ENCODE assay signal across 10 cellular contexts in genomic region chr10:109852718-109853037, GRCh38.
A peak's percentile ranks its signal among the peaks of the same experiment; 100 is the strongest.
DNase-seq lines count a peak whose midpoint lies in the region; ATAC-seq, FAIRE-seq and TF ChIP-seq lines count a peak whose summit lies in the region.
"Had no signal": no experiment of that assay in that cellular context is flagged by ENCODE, and none has a peak within 500 bp of the region (broad histone marks: within the 10 kb centered on the region; RNA-seq: fewer than 3 reads in every experiment).

No MANE protein-coding gene starts in this region.

- H3K9me3 ChIP-seq in pancreas (no peaks in the 10 kb centered on the region), body of pancreas (no peaks in the 10 kb centered on the region)
- H3K9me3 ChIP-seq: Peyer's patch had no signal

- H3K4me3 Mint-ChIP-seq in endothelial cell (ENCODE audit: unreplicated experiment), result no peak overlapping the region
- H3K4me3 Mint-ChIP-seq: activated CD4-positive, alpha-beta memory T cell treated with anti-CD3 and anti-CD28 coated beads, Interleukin-2, amount 10 ng/mL, durations not matched to agents 7 days and 5 days had no signal

- FAIRE-seq in GM12891 (lab: Jason Lieb, UNC), result peak; percentile 16
- no peak for FAIRE-seq in pancreas (lab: Jason Lieb, UNC)

- TF ChIP-seq CTCF in endothelial cell (IDR thresholded peaks at IDR 0.05; ENCODE audit: unreplicated experiment) (peak; percentile 26), pancreas (IDR thresholded peaks at IDR 0.05) (no peak), body of pancreas (IDR thresholded peaks at IDR 0.05) (peak in 1 of 7 experiments; percentile 5)

- no peaks in the 10 kb centered on the region for H3K36me3 ChIP-seq in pancreas
- H3K36me3 ChIP-seq in body of pancreas (replicated peaks in 1 of 2; ENCODE audit: insufficient read depth in 1 of 2, low read depth in 2 of 2), result no peaks in the 10 kb centered on the region
- H3K36me3 ChIP-seq: Peyer's patch had no signal

- H3K36me3 Mint-ChIP-seq in endothelial cell (ENCODE audit: low read depth, unreplicated experiment), result no peaks in the 10 kb centered on the region

- H3K9me3 Mint-ChIP-seq in endothelial cell (ENCODE audit: unreplicated experiment), result no peaks in the 10 kb centered on the region
- H3K9me3 Mint-ChIP-seq: activated CD4-positive, alpha-beta memory T cell treated with anti-CD3 and anti-CD28 coated beads, Interleukin-2, amount 10 ng/mL, durations not matched to agents 7 days and 5 days had no signal

- ATAC-seq in GM21367 (IDR thresholded peaks at IDR 0.05; ENCODE audit: unreplicated experiment) (peak; percentile 24), HG03108 (IDR thresholded peaks at IDR 0.05; ENCODE audit: unreplicated experiment) (peak; percentile 16), pancreas (no peak), body of pancreas (no peak)

- TF ChIP-seq POLR2A in GM12891 (IDR thresholded peaks at IDR 0.05; ENCODE audit: low read depth, low read length) (no peak), body of pancreas (IDR thresholded peaks at IDR 0.05) (no peak)

- H3K4me3 ChIP-seq in pancreas (no peak overlapping the region), body of pancreas (no peak overlapping the region)
- H3K4me3 ChIP-seq: Peyer's patch had no signal

- H3K27me3 Mint-ChIP-seq in endothelial cell (ENCODE audit: unreplicated experiment), result peaks cover 1% of the 10 kb centered on the region

- H3K27ac Mint-ChIP-seq in endothelial cell (ENCODE audit: unreplicated experiment), result peak overlapping the region; percentile 88
- H3K27ac Mint-ChIP-seq: activated CD4-positive, alpha-beta memory T cell treated with anti-CD3 and anti-CD28 coated beads, Interleukin-2, amount 10 ng/mL, durations not matched to agents 7 days and 5 days had no signal

- no peaks in the 10 kb centered on the region for H3K27me3 ChIP-seq in pancreas
- no peaks in the 10 kb centered on the region for H3K27me3 ChIP-seq in body of pancreas
- H3K27me3 ChIP-seq: Peyer's patch had no signal

- H3K27ac ChIP-seq in pancreas (no peak overlapping the region), body of pancreas (no peak overlapping the region)
- H3K27ac ChIP-seq: Peyer's patch had no signal

- H3K4me1 ChIP-seq in pancreas, result no peaks in the 10 kb centered on the region
- peaks cover 7% of the 10 kb centered on the region for H3K4me1 ChIP-seq in body of pancreas
- H3K4me1 ChIP-seq: Peyer's patch had no signal

- intact Hi-C loops in pancreas (cut with DNase I) (no loop called here), body of pancreas (cut with DNase I) (no loop called here)

- H3K4me1 Mint-ChIP-seq in endothelial cell (ENCODE audit: unreplicated experiment), result peaks cover 20% of the 10 kb centered on the region

- 10 to 21% methylated on average over 4 of the region's 4 CpGs for WGBS in pancreas, 2 donors
- WGBS in body of pancreas, 2 donors, result 20 to 27% methylated on average over 4 of the region's 4 CpGs

- no peak for DNase-seq in GM12891 (ENCODE audit: insufficient read length, low spot score)
- no peak for DNase-seq in endothelial cell (ENCODE audit: low spot score)
- DNase-seq in pancreas, result no peak
- DNase-seq in activated gamma-delta T cell (lab: John Stamatoyannopoulos, UW), result no peak
- no peak for DNase-seq in body of pancreas
- DNase-seq in stimulated activated CD4-positive, alpha-beta T cell treated with anti-CD3 and anti-CD28 coated beads, Interleukin-4, amount 100 ng/mL, for 1 hour, result no peak

TF ChIP-seq in GM12891, 5 proteins besides CTCF, POLR2A, EP300 and RAD21:
- TF ChIP-seq PAX5 (IDR thresholded peaks at IDR 0.05; ENCODE audit: insufficient read depth, low read length, severe bottlenecking) (no peak), SPI1 (IDR thresholded peaks at IDR 0.05; ENCODE audit: low read depth, low read length) (no peak), POLR2AphosphoS5 (IDR thresholded peaks at IDR 0.05; ENCODE audit: low read depth, low read length) (no peak), TAF1 (IDR thresholded peaks at IDR 0.05; ENCODE audit: low read depth, low read length) (no peak), POU2F2 (IDR thresholded peaks at IDR 0.05; ENCODE audit: low read depth, low read length) (no peak)
TF ChIP-seq in GM12891: peak in this region for 0.

Comparison
In these comparisons a context has a peak if more than half of its experiments do, and no peak if none do; other contexts are left out.
1. ATAC-seq: peak in GM21367 (single experiment) and HG03108 (single experiment); none in pancreas (0 of 4) and body of pancreas (single experiment).